In the genomic region with DNA sequence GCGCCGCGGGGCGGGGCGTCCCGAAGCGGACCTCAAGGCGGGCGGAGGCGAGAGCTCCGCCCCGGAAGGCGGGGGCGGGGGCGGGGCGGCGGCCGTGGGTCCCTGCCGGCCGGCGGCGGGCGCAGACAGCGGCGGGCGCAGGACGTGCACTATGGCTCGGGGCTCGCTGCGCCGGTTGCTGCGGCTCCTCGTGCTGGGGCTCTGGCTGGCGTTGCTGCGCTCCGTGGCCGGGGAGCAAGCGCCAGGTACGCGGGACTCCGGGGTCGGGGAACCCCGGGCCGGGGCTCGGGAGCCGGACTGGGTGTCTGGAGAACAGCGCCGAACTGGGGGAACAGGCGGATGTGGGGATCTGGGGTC, we compare ENCODE assay signal across 1 cellular context.
TF ChIP-seq lines count a peak whose summit lies in the region.

A gene with protein sequence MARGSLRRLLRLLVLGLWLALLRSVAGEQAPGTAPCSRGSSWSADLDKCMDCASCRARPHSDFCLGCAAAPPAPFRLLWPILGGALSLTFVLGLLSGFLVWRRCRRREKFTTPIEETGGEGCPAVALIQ (plus strand): TSS at position 122 of the 357 bp plus-strand sequence. CDS start 30 bp downstream, at position 152.

TF ChIP-seq in HepG2, 621 proteins besides CTCF, POLR2A, EP300 and RAD21 (continued from another document and continues in another):
- TF ChIP-seq HOMEZ (CRISPR knock-in tag; IDR thresholded peaks at IDR 0.05; ENCODE audit: low read depth) (no peak), HMG20B (CRISPR knock-in tag; conservative IDR thresholded peaks at IDR 0.05) (no peak), FOXK1 (CRISPR knock-in tag; IDR thresholded peaks at IDR 0.05; ENCODE audit: borderline replicate concordance, low read depth) (no peak), ZNF414 (CRISPR knock-in tag; IDR thresholded peaks at IDR 0.05) (peak; percentile 88; the same call in 1 of the 2 replicates), ZNF598 (CRISPR knock-in tag; IDR thresholded peaks at IDR 0.05; ENCODE audit: borderline replicate concordance) (no peak), ZNF343 (CRISPR knock-in tag; IDR thresholded peaks at IDR 0.05) (0 out of 2 replicates have a peak, but pooled peaks have one; percentile 24), RFX3 (CRISPR knock-in tag; IDR thresholded peaks at IDR 0.05) (no peak), ZNF460 (CRISPR knock-in tag; IDR thresholded peaks at IDR 0.05; ENCODE audit: borderline replicate concordance) (no peak), NR0B2 (CRISPR knock-in tag; IDR thresholded peaks at IDR 0.05) (no peak), FOXJ3 (CRISPR knock-in tag; IDR thresholded peaks at IDR 0.05; ENCODE audit: borderline replicate concordance) (no peak), ZNF878 (CRISPR knock-in tag; IDR thresholded peaks at IDR 0.05) (no peak), ZSCAN22 (CRISPR knock-in tag; IDR thresholded peaks at IDR 0.05) (no peak), KLF13 (CRISPR knock-in tag; IDR thresholded peaks at IDR 0.05) (no peak), YEATS4 (CRISPR knock-in tag; IDR thresholded peaks at IDR 0.05; ENCODE audit: borderline replicate concordance) (peak; percentile 36), NR2C2 (CRISPR knock-in tag; IDR thresholded peaks at IDR 0.05; ENCODE audit: borderline replicate concordance) (no peak), SAFB2 (CRISPR knock-in tag; IDR thresholded peaks at IDR 0.05; ENCODE audit: borderline replicate concordance, low read depth) (0 out of 2 replicates have a peak, but pooled peaks have one; percentile 0), U2AF2 (IDR thresholded peaks at IDR 0.05; ENCODE audit: low read depth, low read length) (no peak), SMAD3 (CRISPR knock-in tag; IDR thresholded peaks at IDR 0.05) (0 out of 2 replicates have a peak, but pooled peaks have one; percentile 57), ARID4A (CRISPR knock-in tag; IDR thresholded peaks at IDR 0.05; ENCODE audit: borderline replicate concordance) (peak; percentile 78; the same call in 1 of the 2 replicates), ZFAT (CRISPR knock-in tag; conservative IDR thresholded peaks at IDR 0.05) (no peak), ZNF224 (CRISPR knock-in tag; IDR thresholded peaks at IDR 0.05) (peak; percentile 67; the same call in 1 of the 2 replicates), NR2F6 (IDR thresholded peaks at IDR 0.05) (no peak), NR2F6 (CRISPR knock-in tag; IDR thresholded peaks at IDR 0.05) (no peak), ZNF792 (CRISPR knock-in tag; IDR thresholded peaks at IDR 0.05) (no peak), ZNF333 (CRISPR knock-in tag; IDR thresholded peaks at IDR 0.05; ENCODE audit: borderline replicate concordance) (peak; percentile 69; the same call in 1 of the 2 replicates), RBM22 (optimal IDR thresholded peaks at IDR 0.05; ENCODE audit: low read length) (no peak), ONECUT2 (CRISPR knock-in tag; IDR thresholded peaks at IDR 0.05) (no peak), IKZF1 (IDR thresholded peaks at IDR 0.05) (no peak), TCF7L2 (IDR thresholded peaks at IDR 0.05; ENCODE audit: low read depth, low read length) (no peak), ZNF235 (CRISPR knock-in tag; IDR thresholded peaks at IDR 0.05; ENCODE audit: borderline replicate concordance) (no peak), POLR2AphosphoS5 (IDR thresholded peaks at IDR 0.05; ENCODE audit: low read depth, low read length) (peak; percentile 40; the same call in 1 of the 2 replicates), RBAK (CRISPR knock-in tag; IDR thresholded peaks at IDR 0.05) (no peak), ELF1 (CRISPR knock-in tag; IDR thresholded peaks at IDR 0.05) (no peak), RERE (CRISPR knock-in tag; IDR thresholded peaks at IDR 0.05; ENCODE audit: low read depth) (no peak), ZBTB7A (CRISPR knock-in tag; IDR thresholded peaks at IDR 0.05) (no peak)
- TF ChIP-seq, protein P1, sequence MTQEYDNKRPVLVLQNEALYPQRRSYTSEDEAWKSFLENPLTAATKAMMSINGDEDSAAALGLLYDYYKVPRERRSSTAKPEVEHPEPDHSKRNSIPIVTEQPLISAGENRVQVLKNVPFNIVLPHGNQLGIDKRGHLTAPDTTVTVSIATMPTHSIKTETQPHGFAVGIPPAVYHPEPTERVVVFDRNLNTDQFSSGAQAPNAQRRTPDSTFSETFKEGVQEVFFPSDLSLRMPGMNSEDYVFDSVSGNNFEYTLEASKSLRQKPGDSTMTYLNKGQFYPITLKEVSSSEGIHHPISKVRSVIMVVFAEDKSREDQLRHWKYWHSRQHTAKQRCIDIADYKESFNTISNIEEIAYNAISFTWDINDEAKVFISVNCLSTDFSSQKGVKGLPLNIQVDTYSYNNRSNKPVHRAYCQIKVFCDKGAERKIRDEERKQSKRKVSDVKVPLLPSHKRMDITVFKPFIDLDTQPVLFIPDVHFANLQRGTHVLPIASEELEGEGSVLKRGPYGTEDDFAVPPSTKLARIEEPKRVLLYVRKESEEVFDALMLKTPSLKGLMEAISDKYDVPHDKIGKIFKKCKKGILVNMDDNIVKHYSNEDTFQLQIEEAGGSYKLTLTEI (CRISPR knock-in tag; conservative IDR thresholded peaks at IDR 0.05) = no peak
- TF ChIP-seq, protein P2, sequence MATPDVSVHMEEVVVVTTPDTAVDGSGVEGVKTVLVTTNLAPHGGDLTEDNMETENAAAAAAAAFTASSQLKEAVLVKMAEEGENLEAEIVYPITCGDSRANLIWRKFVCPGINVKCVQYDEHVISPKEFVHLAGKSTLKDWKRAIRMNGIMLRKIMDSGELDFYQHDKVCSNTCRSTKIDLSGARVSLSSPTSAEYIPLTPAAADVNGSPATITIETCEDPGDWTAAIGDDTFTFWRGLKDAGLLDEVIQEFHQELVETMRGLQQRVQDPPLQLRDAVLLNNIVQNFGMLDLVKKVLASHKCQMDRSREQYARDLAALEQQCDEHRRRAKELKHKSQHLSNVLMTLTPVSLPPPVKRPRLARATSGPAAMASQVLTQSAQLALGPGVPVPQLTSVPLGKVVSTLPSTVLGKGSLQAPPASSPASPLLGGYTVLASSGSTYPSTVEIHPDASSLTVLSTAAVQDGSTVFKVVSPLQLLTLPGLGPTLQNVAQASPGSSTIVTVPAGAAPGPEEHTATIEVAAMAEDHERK (CRISPR knock-in tag; IDR thresholded peaks at IDR 0.05; ENCODE audit: low read depth) = no peak
- TF ChIP-seq, protein P3, sequence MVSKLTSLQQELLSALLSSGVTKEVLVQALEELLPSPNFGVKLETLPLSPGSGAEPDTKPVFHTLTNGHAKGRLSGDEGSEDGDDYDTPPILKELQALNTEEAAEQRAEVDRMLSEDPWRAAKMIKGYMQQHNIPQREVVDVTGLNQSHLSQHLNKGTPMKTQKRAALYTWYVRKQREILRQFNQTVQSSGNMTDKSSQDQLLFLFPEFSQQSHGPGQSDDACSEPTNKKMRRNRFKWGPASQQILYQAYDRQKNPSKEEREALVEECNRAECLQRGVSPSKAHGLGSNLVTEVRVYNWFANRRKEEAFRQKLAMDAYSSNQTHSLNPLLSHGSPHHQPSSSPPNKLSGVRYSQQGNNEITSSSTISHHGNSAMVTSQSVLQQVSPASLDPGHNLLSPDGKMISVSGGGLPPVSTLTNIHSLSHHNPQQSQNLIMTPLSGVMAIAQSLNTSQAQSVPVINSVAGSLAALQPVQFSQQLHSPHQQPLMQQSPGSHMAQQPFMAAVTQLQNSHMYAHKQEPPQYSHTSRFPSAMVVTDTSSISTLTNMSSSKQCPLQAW (CRISPR knock-in tag; IDR thresholded peaks at IDR 0.05) = no peak
